ENCODE assay signal across 7 cellular contexts in the genomic region with DNA sequence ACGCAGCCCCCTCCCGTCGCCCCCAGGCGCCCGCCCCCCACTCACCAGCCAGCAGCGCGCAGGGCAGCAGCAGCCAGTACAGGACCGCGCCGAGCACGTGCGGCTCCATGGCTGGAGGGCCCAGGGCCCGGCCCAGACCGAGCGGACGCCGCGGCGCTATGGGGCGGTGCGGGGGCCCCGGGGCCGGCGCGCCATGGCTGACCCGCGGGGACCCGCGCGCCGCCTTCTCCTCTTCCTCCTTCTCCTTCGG. TPM values are rescaled to one million over a fixed set of nuclear protein-coding genes. Genes with fewer than 3 reads are reported as not detected.
DNase-seq lines count a peak whose midpoint lies in the region; ATAC-seq, FAIRE-seq and TF ChIP-seq lines count a peak whose summit lies in the region.

No MANE protein-coding gene starts in this region.

- no peaks in the 10 kb centered on the region for H3K36me3 ChIP-seq in astrocyte (ENCODE audit: insufficient read depth, low read length)
- H3K36me3 ChIP-seq in testis (ENCODE audit: low read depth, missing control alignments) = no peaks in the 10 kb centered on the region

- no peak for FAIRE-seq in astrocyte (lab: Jason Lieb, UNC)
- no peak for FAIRE-seq in RCC 7860 (lab: Jason Lieb, UNC)
- FAIRE-seq in GM19239 (lab: Jason Lieb, UNC) = no peak

- H3K36me3 Mint-ChIP-seq in astrocyte (ENCODE audit: low read depth, unreplicated experiment) = no peaks in the 10 kb centered on the region

- intact Hi-C loops in testis (cut with DNase I; ENCODE audit: low total_unique reads) = loop anchor here (5.0 kb wide), 1 partner anchor 42 kb away; no protein-coding TSS in a partner anchor

- H3K4me3 ChIP-seq in astrocyte (ENCODE audit: insufficient read depth, low read depth, low read length) (peak overlapping the region; percentile 80), testis (peak overlapping the region; percentile 52 to 62)

- peak; percentile 21 for ATAC-seq in HG02970 (IDR thresholded peaks at IDR 0.05; ENCODE audit: low FRiP score, unreplicated experiment)

- H3K27ac ChIP-seq in astrocyte (ENCODE audit: low read depth, low read length) = peak overlapping the region; percentile 87
- peak overlapping the region; percentile 84 for H3K27ac ChIP-seq in layer of hippocampus (ENCODE audit: low read depth, low read length)
- peak overlapping the region in 1 of 2 donors; percentile 86 for H3K27ac ChIP-seq in testis

- H3K27ac Mint-ChIP-seq in astrocyte (ENCODE audit: unreplicated experiment) = no peak overlapping the region

- H2AFZ ChIP-seq in astrocyte (ENCODE audit: low read depth, low read length) = no peak overlapping the region

- TF ChIP-seq POLR2A in testis (IDR thresholded peaks at IDR 0.05) = no peak

- H4K20me1 ChIP-seq in astrocyte (ENCODE audit: insufficient read depth, low read length) = peaks cover 43% of the 10 kb centered on the region

- peak overlapping the region; percentile 93 for H3K4me2 ChIP-seq in astrocyte (ENCODE audit: low read length)

- no peaks in the 10 kb centered on the region for H3K9me3 Mint-ChIP-seq in astrocyte (ENCODE audit: unreplicated experiment)

- H3K27me3 Mint-ChIP-seq in astrocyte (ENCODE audit: low read depth, unreplicated experiment) = peaks cover 2% of the 10 kb centered on the region

- DNase-seq in astrocyte (ENCODE audit: low read depth) = no peak
- no peak for DNase-seq in testis
- DNase-seq in RCC 7860 (ENCODE audit: low spot score) = no peak
- no peak for DNase-seq in NCI-H526 (lab: John Stamatoyannopoulos, UW)
- no peak for DNase-seq in GM19239 (ENCODE audit: insufficient read length, low spot score)

- H3K4me1 Mint-ChIP-seq in astrocyte (ENCODE audit: low read depth, unreplicated experiment) = peaks cover 32% of the 10 kb centered on the region

- peak overlapping the region; percentile 93 for H3K9ac ChIP-seq in astrocyte (ENCODE audit: low read length)

- H3K27me3 ChIP-seq in astrocyte (ENCODE audit: insufficient read depth, low read length) = no peaks in the 10 kb centered on the region
- H3K27me3 ChIP-seq in layer of hippocampus (ENCODE audit: control insufficient read depth, insufficient read depth, low read length) = no peaks in the 10 kb centered on the region
- no peaks in the 10 kb centered on the region for H3K27me3 ChIP-seq in testis

- TF ChIP-seq CTCF in astrocyte (IDR thresholded peaks at IDR 0.05; ENCODE audit: insufficient read depth, low read depth, low read length) = no peak
- no peak for TF ChIP-seq CTCF in testis (IDR thresholded peaks at IDR 0.05)

- H3K4me1 ChIP-seq in astrocyte (ENCODE audit: insufficient read depth, low read length) (peaks cover 45% of the 10 kb centered on the region), testis (peaks cover 6% of the 10 kb centered on the region)

- H3K9me3 ChIP-seq in astrocyte (ENCODE audit: insufficient read depth, low read depth, low read length) (no peaks in the 10 kb centered on the region), testis (no peaks in the 10 kb centered on the region)

- no peak overlapping the region for H3K4me3 Mint-ChIP-seq in astrocyte (ENCODE audit: unreplicated experiment)

- H3K79me2 ChIP-seq in astrocyte (ENCODE audit: insufficient read depth, low read length) = peaks cover 50% of the 10 kb centered on the region

- WGBS in testis, 2 donors = 0% methylated on average over 1 of the region's 32 CpGs

RNA-seq across cellular contexts. Expression of a gene that starts 0.2 kb away (rescaled TPM):
- total RNA-seq in astrocyte (239 and 247 TPM in 2 replicates), testis (10 to 100 TPM; 40.7 to 44.5 TPM)
- 24.2 TPM for polyA plus RNA-seq in testis (ENCODE audit: insufficient read depth, low read depth, low replicate concordance)

RNA-seq across cellular contexts. Expression of a gene that starts 18.8 kb away (rescaled TPM):
- total RNA-seq in astrocyte (3.7 and 4.7 TPM in 2 replicates), testis (10 to 100 TPM; 14.9 to 19.1 TPM)
- polyA plus RNA-seq in testis (ENCODE audit: insufficient read depth, low read depth, low replicate concordance) = 11.9 TPM

RNA-seq across cellular contexts. Expression of a gene that starts 26.9 kb away (rescaled TPM):
- total RNA-seq in astrocyte = 132 and 143 TPM in 2 replicates
- total RNA-seq in testis = 10 to 100 TPM; 62.1 to 82.1 TPM
- polyA plus RNA-seq in testis (ENCODE audit: insufficient read depth, low read depth, low replicate concordance) = 86.0 TPM
